Comparison of ENCODE assay signal across 18 cellular contexts in genomic region chr3:171231361-171231760, GRCh38.
DNase-seq lines count a peak whose midpoint lies in the region; ATAC-seq, FAIRE-seq and TF ChIP-seq lines count a peak whose summit lies in the region.
"Had no signal": no experiment of that assay in that cellular context is flagged by ENCODE, and none has a peak within 500 bp of the region (broad histone marks: within the 10 kb centered on the region; RNA-seq: fewer than 3 reads in every experiment).

No MANE protein-coding gene starts in this region.

- BruUV-seq in IMR-90 (replicated peaks; lab: Mats Ljungman, UMichigan): no TSS peak

- H3K18ac ChIP-seq in IMR-90 (ENCODE audit: low read depth, low read length) (no peak overlapping the region), mesendoderm (ENCODE audit: low read length) (no peak overlapping the region)

- H4K8ac ChIP-seq in IMR-90 (ENCODE audit: low read depth in 2 of 2, low read length in 2 of 2) (no peak overlapping the region), mesendoderm (ENCODE audit: low read depth, low read length) (no peak overlapping the region)

- intact Hi-C loops in IMR-90 (cut with micrococcal nuclease): no loop called here

- no peak overlapping the region for H3K14ac ChIP-seq in IMR-90 (replicated peaks; ENCODE audit: low read depth, low read length)

- no peak overlapping the region for H4K5ac ChIP-seq in IMR-90 (ENCODE audit: low read depth, low read length)
- no peak overlapping the region for H4K5ac ChIP-seq in mesendoderm (ENCODE audit: low read length)

- H2BK120ac ChIP-seq in IMR-90 (ENCODE audit: low read depth, low read length) (no peak overlapping the region), mesendoderm (ENCODE audit: low read depth, low read length) (no peak overlapping the region)

- peaks cover 2% of the 10 kb centered on the region; the same call in 1 of the 2 replicates for H3K4me1 ChIP-seq in IMR-90 (ENCODE audit: control insufficient read depth, insufficient read depth, low read length)
- peaks cover 13% of the 10 kb centered on the region for H3K4me1 ChIP-seq in keratinocyte (ENCODE audit: control insufficient read depth, extremely low read depth, insufficient read depth, low read length)
- H3K4me1 ChIP-seq in mesendoderm (ENCODE audit: control insufficient read depth, low read depth, low read length): peaks cover 8% of the 10 kb centered on the region

- H3K4ac ChIP-seq in IMR-90 (ENCODE audit: low read depth, low read length) (no peak overlapping the region), mesendoderm (ENCODE audit: low read depth, low read length) (no peak overlapping the region)

- TF ChIP-seq CTCF in IMR-90 (conservative IDR thresholded peaks at IDR 0.05; ENCODE audit: low read depth, low read length): no peak
- TF ChIP-seq CTCF in keratinocyte (optimal IDR thresholded peaks at IDR 0.05 in 1 of 3, IDR thresholded peaks at IDR 0.05 in 1 of 3, conservative IDR thresholded peaks at IDR 0.05 in 1 of 3; ENCODE audit: extremely low read depth in 1 of 3, insufficient read depth in 2 of 3, low read length in 3 of 3): no peak

- H3K9me1 ChIP-seq in IMR-90 (ENCODE audit: insufficient read depth, low read length): no peaks in the 10 kb centered on the region
- H3K9me1 ChIP-seq in keratinocyte (ENCODE audit: control insufficient read depth, extremely low read depth, insufficient read depth, low read length): no peaks in the 10 kb centered on the region

- H2BK5ac ChIP-seq in IMR-90 (ENCODE audit: low read depth, low read length, poor library complexity, severe bottlenecking) (no peak overlapping the region), mesendoderm (ENCODE audit: low read length) (no peak overlapping the region)

- DNase-seq in NCI-H82 (lab: John Stamatoyannopoulos, UW) (peak; percentile 9), NCI-H82 treated with DMSO at 0.1 percent for 48 hours (lab: John Stamatoyannopoulos, UW; ENCODE audit: unreplicated experiment) (no peak), IMR-90 (no peak), dermis blood vessel endothelial cell (peak; percentile 34), keratinocyte (ENCODE audit: low read depth, low spot score) (no peak), mesendoderm (no peak)
- no peak for DNase-seq in stimulated activated CD4-positive, alpha-beta T cell treated with anti-CD3 and anti-CD28 coated beads, Interleukin-2, amount 100 ng/mL, for 48 hours
- DNase-seq: 8988T, H7, HFFc6, NCI-H1092 treated with DMSO at 0.1 percent for 48 hours, NCI-H146, NCI-H2029 treated with DMSO at 0.1 percent for 48 hours, NCI-H446 treated with DMSO at 0.1 percent for 48 hours had no signal

- no peak overlapping the region for H2BK20ac ChIP-seq in IMR-90 (ENCODE audit: low read depth, low read length)

- H2BK15ac ChIP-seq in IMR-90 (ENCODE audit: low read depth, low read length) (no peak overlapping the region), mesendoderm (replicated peaks; ENCODE audit: low read depth) (no peak overlapping the region)

- H3K9me3 ChIP-seq in IMR-90 (ENCODE audit: control insufficient read depth, insufficient read depth, low read length) (no peaks in the 10 kb centered on the region), keratinocyte (ENCODE audit: control insufficient read depth, low read depth, low read length) (no peaks in the 10 kb centered on the region)

- no CpG with 5 or more reads among the region's 4 CpGs for WGBS in IMR-90 (ENCODE audit: extremely low coverage in 2 of 2, insufficient read length in 1 of 2), 2 experiments
- WGBS in mesendoderm (ENCODE audit: extremely low coverage, insufficient coverage, low lambda C conversion rate): no CpG with 5 or more reads among the region's 4 CpGs

- no peak overlapping the region for H2AFZ ChIP-seq in IMR-90 (replicated peaks; ENCODE audit: low read length, poor library complexity)
- peak overlapping the region; percentile 64 for H2AFZ ChIP-seq in keratinocyte (ENCODE audit: control insufficient read depth, low read length)

- TF ChIP-seq POLR2A in IMR-90 (IDR thresholded peaks at IDR 0.05; ENCODE audit: low read depth, low read length): no peak

- CTCF ChIA-PET in IMR-90 (lab: Yijun Ruan, JAX): interaction anchor here (0.8 kb wide), 1 partner anchor 10 kb away, joined by 3 read pairs; no protein-coding TSS in a partner anchor

- H3K36me3 ChIP-seq in IMR-90 (ENCODE audit: control insufficient read depth, insufficient read depth, low read length) (no peaks in the 10 kb centered on the region), keratinocyte (ENCODE audit: control insufficient read depth in 2 of 2, extremely low read depth in 1 of 2, insufficient read depth in 2 of 2, low read length in 2 of 2) (no peaks in the 10 kb centered on the region), mesendoderm (ENCODE audit: control insufficient read depth, insufficient read depth, low read length) (no peaks in the 10 kb centered on the region)

- peak; percentile 94 for FAIRE-seq in keratinocyte (lab: Jason Lieb, UNC)
- FAIRE-seq: HTR-8/SVneo, RCC 7860 had no signal

- dilution Hi-C loops in IMR-90 (cut with HindIII; ENCODE audit: low sequenced_read_pairs, unreplicated experiment): no loop called here
- dilution Hi-C loops in keratinocyte (cut with MboI; ENCODE audit: extremely low pct_ligation_motif_present, low sequenced_read_pairs): no loop called here

- ATAC-seq in IMR-90 (ENCODE audit: low read depth) (no peak), GM21619 (IDR thresholded peaks at IDR 0.05; ENCODE audit: unreplicated experiment) (no peak)
- ATAC-seq: Right ventricle myocardium inferior had no signal

- peaks cover 2% of the 10 kb centered on the region for H3K27me3 ChIP-seq in IMR-90 (ENCODE audit: control insufficient read depth, insufficient read depth, low read length)
- no peaks in the 10 kb centered on the region for H3K27me3 ChIP-seq in keratinocyte (ENCODE audit: control insufficient read depth, extremely low read depth, insufficient read depth, low read length)
- H3K27me3 ChIP-seq in mesendoderm (ENCODE audit: insufficient read depth, low read length, poor library complexity): no peaks in the 10 kb centered on the region

- H3K4me2 ChIP-seq in IMR-90 (ENCODE audit: low read depth, low read length) (no peak overlapping the region), keratinocyte (ENCODE audit: control insufficient read depth, extremely low read depth, insufficient read depth, low read depth, low read length) (peak overlapping the region; percentile 52), mesendoderm (ENCODE audit: low read length) (no peak overlapping the region)

- no peak overlapping the region for H4K91ac ChIP-seq in IMR-90 (ENCODE audit: insufficient read depth, low read depth, low read length)

- H3K56ac ChIP-seq in IMR-90 (ENCODE audit: extremely low read depth, insufficient read depth, low read length) (no peak overlapping the region), mesendoderm (ENCODE audit: low read length) (no peak overlapping the region)

- no peak for TF ChIP-seq RAD21 in IMR-90 (IDR thresholded peaks at IDR 0.05; ENCODE audit: low read length)

- POLR2A ChIA-PET in IMR-90 (lab: Charles Lee; ENCODE audit: unreplicated experiment): interaction anchor here (0.7 kb wide), 1 partner anchor 53 kb away, joined by 4 read pairs; no protein-coding TSS in a partner anchor

- H3K4me3 ChIP-seq in IMR-90 (ENCODE audit: insufficient read depth, low read depth, low read length): no peak overlapping the region
- no peak overlapping the region for H3K4me3 ChIP-seq in keratinocyte (ENCODE audit: control insufficient read depth in 2 of 3, extremely low read depth in 1 of 3, insufficient read depth in 2 of 3, low read depth in 1 of 3, low read length in 3 of 3)
- H3K4me3 ChIP-seq in mesendoderm (ENCODE audit: low read length): no peak overlapping the region

- H3K79me2 ChIP-seq in keratinocyte (ENCODE audit: control insufficient read depth, insufficient read depth, low read length) (no peaks in the 10 kb centered on the region), mesendoderm (ENCODE audit: control insufficient read depth, insufficient read depth, low read length) (no peaks in the 10 kb centered on the region)

- H3K23ac ChIP-seq in IMR-90 (ENCODE audit: low read depth, low read length) (no peak overlapping the region), mesendoderm (ENCODE audit: low read length) (no peak overlapping the region)

- in situ Hi-C loops in IMR-90 (cut with MboI; ENCODE audit: low sequenced_read_pairs): no loop called here

- H3K79me1 ChIP-seq in IMR-90 (ENCODE audit: low read depth in 1 of 2, low read length in 2 of 2): peaks cover 0 to 3% of the 10 kb centered on the region in 2 experiments; a peak in 1 of 4 replicates
- peaks cover 2% of the 10 kb centered on the region for H3K79me1 ChIP-seq in mesendoderm (ENCODE audit: low read length)

- H3K27ac ChIP-seq in IMR-90 (ENCODE audit: insufficient read depth, low read length): no peak overlapping the region
- H3K27ac ChIP-seq in keratinocyte (ENCODE audit: control insufficient read depth, insufficient read depth, low read length): peak overlapping the region; percentile 10
- H3K27ac ChIP-seq in mesendoderm (ENCODE audit: low read depth, low read length): no peak overlapping the region

- H4K20me1 ChIP-seq in IMR-90 (ENCODE audit: insufficient read depth, low read length): no peaks in the 10 kb centered on the region
- no peaks in the 10 kb centered on the region for H4K20me1 ChIP-seq in keratinocyte (ENCODE audit: control insufficient read depth, extremely low read depth, insufficient read depth, low read length)

- no peak overlapping the region for H2AK9ac ChIP-seq in IMR-90 (replicated peaks; ENCODE audit: low read depth, low read length, poor library complexity)

- 0 out of 2 replicates have a peak overlapping the region, but pooled peaks have one; percentile 43 for H2AK5ac ChIP-seq in IMR-90 (ENCODE audit: low read depth, low read length)
- H2AK5ac ChIP-seq in mesendoderm (ENCODE audit: low read length): no peak overlapping the region

- no peak overlapping the region for H3K9ac ChIP-seq in IMR-90 (ENCODE audit: low read depth, low read length)
- no peak overlapping the region for H3K9ac ChIP-seq in keratinocyte (ENCODE audit: control insufficient read depth, extremely low read depth, insufficient read depth, low read length)
- H3K9ac ChIP-seq in mesendoderm (ENCODE audit: low read length): no peak overlapping the region

TF ChIP-seq in IMR-90, 13 proteins besides CTCF, POLR2A, EP300 and RAD21 (continues in another document):
- TF ChIP-seq FOS (IDR thresholded peaks at IDR 0.05; ENCODE audit: low read depth, low read length) (no peak), BHLHE40 (IDR thresholded peaks at IDR 0.05; ENCODE audit: low read depth, low read length) (no peak), MXI1 (IDR thresholded peaks at IDR 0.05; ENCODE audit: borderline replicate concordance, low read depth, low read length) (no peak), SMC3 (IDR thresholded peaks at IDR 0.05; ENCODE audit: low read depth, low read length) (no peak), RCOR1 (IDR thresholded peaks at IDR 0.05; ENCODE audit: insufficient replicate concordance, low read length) (no peak), MAZ (IDR thresholded peaks at IDR 0.05; ENCODE audit: borderline replicate concordance, low read depth, low read length) (no peak), CEBPB (IDR thresholded peaks at IDR 0.05; ENCODE audit: low read depth, low read length) (no peak), RFX5 (IDR thresholded peaks at IDR 0.05; ENCODE audit: low read depth, low read length) (no peak), CHD1 (IDR thresholded peaks at IDR 0.05; ENCODE audit: low read depth, low read length) (no peak)

Comparison
In these comparisons a context has a peak if more than half of its experiments do, and no peak if none do; other contexts are left out.
1. DNase-seq: peak in NCI-H82 (single experiment) and dermis blood vessel endothelial cell (single experiment); none in NCI-H82 treated with DMSO at 0.1 percent for 48 hours (single experiment), IMR-90 (single experiment), keratinocyte (single experiment), stimulated activated CD4-positive, alpha-beta T cell treated with anti-CD3 and anti-CD28 coated beads, Interleukin-2, amount 100 ng/mL, for 48 hours (0 of 2) and mesendoderm (single experiment).